Comparison of ENCODE assay signal across 1 cellular context in the genomic region with DNA sequence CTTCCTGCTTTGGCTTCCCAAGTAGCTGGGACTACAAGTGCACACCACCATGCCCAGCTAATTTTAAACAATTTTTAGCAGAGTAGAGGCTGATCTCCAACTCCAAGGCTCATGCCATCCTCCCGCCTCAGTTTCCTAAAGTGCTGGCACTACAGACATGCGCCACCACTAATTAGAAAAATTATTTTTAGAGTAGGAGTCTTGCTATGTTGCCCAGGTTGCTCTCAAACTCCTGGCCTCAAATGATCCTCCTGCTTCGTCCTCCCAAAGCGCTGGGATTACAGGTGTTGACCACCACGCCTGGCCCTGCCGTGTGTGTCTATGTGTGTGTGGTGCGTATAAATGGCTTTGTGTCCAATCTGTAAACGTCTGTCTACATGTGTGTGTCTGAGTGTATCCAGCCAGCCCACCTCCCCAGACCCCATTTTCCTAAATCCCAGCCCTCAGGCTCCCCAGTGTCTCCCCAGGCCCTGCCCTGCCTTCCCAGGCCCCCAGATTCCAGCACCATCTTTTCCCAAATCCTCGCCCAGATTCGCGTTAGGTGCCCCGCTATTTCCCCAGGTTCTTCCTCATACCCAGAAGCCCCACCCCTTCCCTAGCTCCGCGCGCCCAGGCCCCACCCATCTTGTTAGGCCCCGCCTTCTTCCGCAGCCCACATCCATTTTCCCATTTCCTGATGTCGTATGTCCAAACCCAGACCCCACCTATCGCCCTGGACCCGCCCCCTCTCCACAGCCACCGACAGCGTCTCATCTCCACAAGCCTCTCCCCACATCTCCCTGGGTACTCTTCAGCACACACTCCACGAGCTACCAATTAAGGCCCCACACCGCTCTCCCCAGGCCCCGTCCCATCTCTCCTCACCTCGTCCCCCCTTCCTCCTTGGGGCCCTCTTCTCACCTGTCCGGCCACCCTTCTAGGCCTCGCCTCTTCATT.
TF ChIP-seq lines count a peak whose summit lies in the region.

No MANE protein-coding gene starts in this region.

TF ChIP-seq in IMR-90, 13 proteins besides CTCF, POLR2A, EP300 and RAD21:
- TF ChIP-seq CEBPB (IDR thresholded peaks at IDR 0.05; ENCODE audit: low read depth, low read length) = no peak
- TF ChIP-seq RCOR1 (IDR thresholded peaks at IDR 0.05; ENCODE audit: insufficient replicate concordance, low read length) = no peak
- TF ChIP-seq FOS (IDR thresholded peaks at IDR 0.05; ENCODE audit: low read depth, low read length) = no peak
- TF ChIP-seq RFX5 (IDR thresholded peaks at IDR 0.05; ENCODE audit: low read depth, low read length) = no peak
- TF ChIP-seq, protein P1, sequence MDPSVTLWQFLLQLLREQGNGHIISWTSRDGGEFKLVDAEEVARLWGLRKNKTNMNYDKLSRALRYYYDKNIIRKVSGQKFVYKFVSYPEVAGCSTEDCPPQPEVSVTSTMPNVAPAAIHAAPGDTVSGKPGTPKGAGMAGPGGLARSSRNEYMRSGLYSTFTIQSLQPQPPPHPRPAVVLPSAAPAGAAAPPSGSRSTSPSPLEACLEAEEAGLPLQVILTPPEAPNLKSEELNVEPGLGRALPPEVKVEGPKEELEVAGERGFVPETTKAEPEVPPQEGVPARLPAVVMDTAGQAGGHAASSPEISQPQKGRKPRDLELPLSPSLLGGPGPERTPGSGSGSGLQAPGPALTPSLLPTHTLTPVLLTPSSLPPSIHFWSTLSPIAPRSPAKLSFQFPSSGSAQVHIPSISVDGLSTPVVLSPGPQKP (IDR thresholded peaks at IDR 0.05; ENCODE audit: borderline replicate concordance, low read depth, low read length) = no peak
- TF ChIP-seq MXI1 (IDR thresholded peaks at IDR 0.05; ENCODE audit: borderline replicate concordance, low read depth, low read length) = no peak
- TF ChIP-seq CHD1 (IDR thresholded peaks at IDR 0.05; ENCODE audit: low read depth, low read length) = no peak
- TF ChIP-seq BHLHE40 (IDR thresholded peaks at IDR 0.05; ENCODE audit: low read depth, low read length) = no peak
- TF ChIP-seq MAFK (IDR thresholded peaks at IDR 0.05; ENCODE audit: low read depth, low read length) = no peak
- TF ChIP-seq MAZ (IDR thresholded peaks at IDR 0.05; ENCODE audit: borderline replicate concordance, low read depth, low read length) = no peak
- TF ChIP-seq, protein P2, sequence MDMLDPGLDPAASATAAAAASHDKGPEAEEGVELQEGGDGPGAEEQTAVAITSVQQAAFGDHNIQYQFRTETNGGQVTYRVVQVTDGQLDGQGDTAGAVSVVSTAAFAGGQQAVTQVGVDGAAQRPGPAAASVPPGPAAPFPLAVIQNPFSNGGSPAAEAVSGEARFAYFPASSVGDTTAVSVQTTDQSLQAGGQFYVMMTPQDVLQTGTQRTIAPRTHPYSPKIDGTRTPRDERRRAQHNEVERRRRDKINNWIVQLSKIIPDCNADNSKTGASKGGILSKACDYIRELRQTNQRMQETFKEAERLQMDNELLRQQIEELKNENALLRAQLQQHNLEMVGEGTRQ (IDR thresholded peaks at IDR 0.05; ENCODE audit: low read depth, low read length) = no peak
- TF ChIP-seq NFE2L2 (IDR thresholded peaks at IDR 0.05; ENCODE audit: low read depth, low read length) = no peak
- TF ChIP-seq SMC3 (IDR thresholded peaks at IDR 0.05; ENCODE audit: low read depth, low read length) = no peak
